Comparison of ENCODE assay signal across 9 cellular contexts in genomic region chr6:44549516-44549915, GRCh38.
"Had no signal": no experiment of that assay in that cellular context is flagged by ENCODE, and none has a peak within 500 bp of the region (broad histone marks: within the 10 kb centered on the region; RNA-seq: fewer than 3 reads in every experiment).

No MANE protein-coding gene starts in this region.

- H3K9ac ChIP-seq: GM23248 had no signal

- H3K9me3 ChIP-seq: HAP-1 had no signal

- DNase-seq: GM23248, GOT3, H7, H9, HCEC 1CT, HFFc6 had no signal

- H3K4me2 ChIP-seq: GM23338 had no signal

- H3K36me3 ChIP-seq: HAP-1 had no signal

- H3K4me3 ChIP-seq: GM23248, GM23338, HAP-1 had no signal

- H3K4me1 ChIP-seq: HAP-1 had no signal

- H2AFZ ChIP-seq: GM23248, GM23338 had no signal

- H3K27ac ChIP-seq: GM23248 had no signal

- ATAC-seq: GM23338, HCT116 had no signal
